Comparison of ENCODE assay signal across 19 cellular contexts in the genomic region with DNA sequence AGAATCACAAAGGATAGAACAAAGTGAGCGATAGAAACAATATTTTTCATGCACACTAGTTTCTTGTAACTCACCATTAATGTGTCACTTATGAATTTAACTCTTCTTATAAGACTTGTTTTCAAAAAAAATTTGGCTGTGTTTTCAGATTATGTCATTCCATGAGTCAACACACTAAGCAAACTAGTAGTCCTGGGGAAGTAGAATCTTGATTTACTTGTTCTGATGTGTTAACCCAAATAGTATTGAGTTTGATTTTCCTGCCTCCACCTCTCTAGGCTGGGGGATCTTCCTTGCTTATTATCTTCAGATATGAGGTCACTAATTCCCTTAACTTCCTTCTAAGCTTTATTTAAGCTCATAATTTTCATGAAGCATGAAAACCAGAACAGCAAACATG.
DNase-seq lines count a peak whose midpoint lies in the region; ATAC-seq, FAIRE-seq and TF ChIP-seq lines count a peak whose summit lies in the region.
"Had no signal": no experiment of that assay in that cellular context is flagged by ENCODE, and none has a peak within 500 bp of the region (broad histone marks: within the 10 kb centered on the region; RNA-seq: fewer than 3 reads in every experiment).

No MANE protein-coding gene starts in this region.

- H2BK120ac ChIP-seq in mesendoderm (ENCODE audit: low read depth, low read length): no peak overlapping the region

- H2BK5ac ChIP-seq in mesendoderm (ENCODE audit: low read length): peak overlapping the region; percentile 15

- H3K23ac ChIP-seq in mesendoderm (ENCODE audit: low read length): no peak overlapping the region

- peak overlapping the region; percentile 54 for H3K27ac ChIP-seq in VCaP
- no peak overlapping the region for H3K27ac ChIP-seq in mesendoderm (ENCODE audit: low read depth, low read length)

- no peak overlapping the region for H2AK5ac ChIP-seq in mesendoderm (ENCODE audit: low read length)

- H3K4me3 ChIP-seq in mesendoderm (ENCODE audit: low read length): no peak overlapping the region
- H3K4me3 ChIP-seq: HAP-1 had no signal

- peak; percentile 11 for FAIRE-seq in D721Med (lab: Jason Lieb, UNC)
- FAIRE-seq: A204.1, G401.6, GM12891, H1, HepG2, HTR-8/SVneo had no signal

- no peak overlapping the region for H3K4ac ChIP-seq in mesendoderm (ENCODE audit: low read depth, low read length)

- no peak overlapping the region for H3K9ac ChIP-seq in mesendoderm (ENCODE audit: low read length)

- H3K4me1 ChIP-seq in mesendoderm (ENCODE audit: control insufficient read depth, low read depth, low read length): peaks cover 13% of the 10 kb centered on the region
- H3K4me1 ChIP-seq: Caco-2, HAP-1 had no signal

- no peak overlapping the region for H3K18ac ChIP-seq in mesendoderm (ENCODE audit: low read length)

- no peak overlapping the region for H4K8ac ChIP-seq in mesendoderm (ENCODE audit: low read depth, low read length)

- no peak overlapping the region for H4K5ac ChIP-seq in mesendoderm (ENCODE audit: low read length)

- no peaks in the 10 kb centered on the region for H3K79me2 ChIP-seq in mesendoderm (ENCODE audit: control insufficient read depth, insufficient read depth, low read length)

- no peak overlapping the region for H3K56ac ChIP-seq in mesendoderm (ENCODE audit: low read length)

- DNase-seq in D721Med (ENCODE audit: insufficient read length, low spot score): no peak
- DNase-seq in mesendoderm: no peak
- DNase-seq in COR-L47 (lab: John Stamatoyannopoulos, UW): no peak
- no peak for DNase-seq in DMS 273 treated with DMSO at 0.1 percent for 48 hours (lab: John Stamatoyannopoulos, UW)
- DNase-seq in NCI-H187 (lab: John Stamatoyannopoulos, UW): no peak
- DNase-seq: C1 segment of cervical spinal cord; Caco-2; CD8-positive, alpha-beta T cell; DMS79 treated with DMSO at 0.1 percent for 48 hours; EL had no signal

- no peaks in the 10 kb centered on the region for H3K27me3 ChIP-seq in mesendoderm (ENCODE audit: insufficient read depth, low read length, poor library complexity)

- H3K4me2 ChIP-seq in mesendoderm (ENCODE audit: low read length): no peak overlapping the region

- no peak overlapping the region for H2BK15ac ChIP-seq in mesendoderm (replicated peaks; ENCODE audit: low read depth)

- H3K36me3 ChIP-seq in mesendoderm (ENCODE audit: control insufficient read depth, insufficient read depth, low read length): no peaks in the 10 kb centered on the region
- H3K36me3 ChIP-seq: HAP-1 had no signal

- TF ChIP-seq CTCF in D721Med (IDR thresholded peaks at IDR 0.05; ENCODE audit: insufficient read depth, missing control alignments): no peak
- TF ChIP-seq CTCF in VCaP (conservative IDR thresholded peaks at IDR 0.05): no peak

- peak; percentile 65 for ATAC-seq in esophagus mucosa
- ATAC-seq: CD8-positive, alpha-beta T cell; HepG2 had no signal

- no peaks in the 10 kb centered on the region for H3K79me1 ChIP-seq in mesendoderm (ENCODE audit: low read length)

- no CpG with 5 or more reads among the region's 1 CpG for whole genome bisulfite sequencing in mesendoderm (ENCODE audit: extremely low coverage, insufficient coverage, low lambda C conversion rate)
